ENCODE assay signal across 18 cellular contexts in the genomic region with DNA sequence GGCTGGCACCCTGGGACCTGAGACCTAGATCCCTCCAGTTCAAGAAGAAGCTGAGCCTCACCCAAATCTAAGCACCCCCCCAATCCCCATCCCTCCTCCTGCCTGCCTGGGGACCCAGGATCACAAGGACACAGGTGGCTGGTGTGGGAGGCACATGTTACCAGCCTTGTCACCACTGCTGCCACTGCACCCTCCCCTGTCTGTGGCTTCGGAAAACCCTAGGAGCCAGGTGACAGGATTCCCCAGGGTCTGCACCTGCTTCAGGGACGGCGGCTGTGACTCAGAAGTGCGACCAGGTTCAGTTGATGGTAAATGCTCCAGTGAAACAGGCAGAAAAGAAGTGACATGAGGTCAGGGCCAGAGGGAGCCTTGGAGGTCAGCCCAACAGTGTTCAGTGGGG.
DNase-seq lines count a peak whose midpoint lies in the region; ATAC-seq and TF ChIP-seq lines count a peak whose summit lies in the region.
"Had no signal": no experiment of that assay in that cellular context is flagged by ENCODE, and none has a peak within 500 bp of the region (broad histone marks: within the 10 kb centered on the region; RNA-seq: fewer than 3 reads in every experiment).

No MANE protein-coding gene starts in this region.

- H3K9me2 ChIP-seq in Karpas-422 (replicated peaks; ENCODE audit: insufficient read depth, low read length): no peaks in the 10 kb centered on the region

- H3K4me1 ChIP-seq in Karpas-422 (ENCODE audit: low read length) (peaks cover 12% of the 10 kb centered on the region), lower lobe of right lung (no peaks in the 10 kb centered on the region)

- DNase-seq in COLO668 (lab: John Stamatoyannopoulos, UW; ENCODE audit: unreplicated experiment): peak; percentile 75
- DNase-seq in Karpas-422: peak; percentile 43
- peak; percentile 88 for DNase-seq in NCI-H2171 treated with DMSO at 0.1 percent for 48 hours (lab: John Stamatoyannopoulos, UW)
- DNase-seq in lower lobe of right lung: peak; percentile 13
- no peak for DNase-seq in activated CD4-positive, CD25-positive, alpha-beta regulatory T cell (lab: John Stamatoyannopoulos, UW)
- DNase-seq in SKM-1 (lab: John Stamatoyannopoulos, UW; ENCODE audit: unreplicated experiment): no peak
- DNase-seq: CD4-positive, alpha-beta T cell; H9; HFFc6; NCI-H1092; NCI-H2081 treated with DMSO at 0.1 percent for 48 hours; NCI-H446 treated with DMSO at 0.1 percent for 48 hours; NK-92 treated with Interleukin-12 subunit alpha and Interleukin-12 subunit beta, amount 100 ng/mL, for 24 hours; T-helper 9 cell had no signal

- intact Hi-C loops in lower lobe of right lung (cut with DNase I): no loop called here

- H3K36me3 ChIP-seq in Karpas-422 (ENCODE audit: insufficient read depth, low read length): no peaks in the 10 kb centered on the region
- no peaks in the 10 kb centered on the region for H3K36me3 ChIP-seq in lower lobe of right lung

- no peak for TF ChIP-seq CTCF in lower lobe of right lung (IDR thresholded peaks at IDR 0.05)

- H3K4me3 ChIP-seq in Karpas-422 (ENCODE audit: low read length): no peak overlapping the region
- H3K4me3 ChIP-seq in lower lobe of right lung: no peak overlapping the region
- H3K4me3 ChIP-seq: K562 had no signal

- H3K27me3 ChIP-seq in Karpas-422 (ENCODE audit: low read length): no peaks in the 10 kb centered on the region; the same call in 1 of the 2 replicates
- peaks cover 15% of the 10 kb centered on the region for H3K27me3 ChIP-seq in lower lobe of right lung (ENCODE audit: low read depth)

- no peak for ATAC-seq in lower lobe of right lung
- no peak for ATAC-seq in GM18502 (IDR thresholded peaks at IDR 0.05; ENCODE audit: poor library complexity, unreplicated experiment)
- ATAC-seq: K562, Panc1, SK-N-SH treated with all-trans-retinoic acid at 6 μM for 48 hours had no signal

- H3K4me2 ChIP-seq in Karpas-422 (ENCODE audit: low read depth, low read length, poor library complexity, severe bottlenecking): no peak overlapping the region

- H3K27ac ChIP-seq in Karpas-422 (ENCODE audit: low read length) (no peak overlapping the region), lower lobe of right lung (no peak overlapping the region)

- no peaks in the 10 kb centered on the region for H3K79me2 ChIP-seq in Karpas-422 (ENCODE audit: low read length)

- no peaks in the 10 kb centered on the region for H3K9me3 ChIP-seq in Karpas-422 (ENCODE audit: low read length)
- H3K9me3 ChIP-seq in lower lobe of right lung: no peaks in the 10 kb centered on the region

- H4K20me1 ChIP-seq in Karpas-422 (ENCODE audit: insufficient read depth, low read depth, low read length): no peaks in the 10 kb centered on the region

- H3K9ac ChIP-seq in Karpas-422 (ENCODE audit: low read length): no peak overlapping the region

- no peak overlapping the region for H2AFZ ChIP-seq in Karpas-422 (ENCODE audit: low read length)

Comparison
In these comparisons a context has a peak if more than half of its experiments do, and no peak if none do; other contexts are left out.
1. DNase-seq: peak in COLO668 (single experiment), Karpas-422 (single experiment), NCI-H2171 treated with DMSO at 0.1 percent for 48 hours (single experiment) and lower lobe of right lung (single experiment); none in activated CD4-positive, CD25-positive, alpha-beta regulatory T cell (0 of 4) and SKM-1 (single experiment).